Comparison of ENCODE assay signal across 31 cellular contexts in the genomic region with DNA sequence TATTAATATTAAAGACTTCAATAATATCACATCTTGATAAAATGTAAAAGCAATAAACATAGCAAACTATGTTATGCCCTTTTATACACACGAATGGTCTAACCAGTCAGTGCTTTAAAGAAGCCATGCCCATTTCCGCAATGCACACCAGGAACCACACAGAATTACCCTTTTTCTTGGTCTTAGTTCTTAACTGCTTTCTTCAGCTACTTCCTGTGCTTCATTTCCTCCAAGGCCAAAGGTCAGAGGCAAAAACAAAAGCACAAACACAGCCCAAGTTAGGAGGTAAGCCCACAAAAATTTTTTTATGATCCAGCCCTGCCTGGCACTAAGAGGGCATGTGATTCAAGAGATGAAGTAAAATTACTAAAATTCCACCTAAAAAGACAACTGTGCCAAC.
A peak's percentile ranks its signal among the peaks of the same experiment; 100 is the strongest.
DNase-seq lines count a peak whose midpoint lies in the region; ATAC-seq and TF ChIP-seq lines count a peak whose summit lies in the region.
"Had no signal": no experiment of that assay in that cellular context is flagged by ENCODE, and none has a peak within 500 bp of the region (broad histone marks: within the 10 kb centered on the region; RNA-seq: fewer than 3 reads in every experiment).

No MANE protein-coding gene starts in this region.

- no peak overlapping the region for H3K4me2 ChIP-seq in IMR-90 (ENCODE audit: low read depth, low read length)
- H3K4me2 ChIP-seq: BLaER1 treated with 17β-estradiol and CSF1 and Interleukin-3, amounts not matched to agents 10 nM and 100 nM; KMS-11 had no signal

- peaks cover 7% of the 10 kb centered on the region for H3K4me1 Mint-ChIP-seq in activated T-helper 1 cell treated with anti-CD3 and anti-CD28 coated beads, Interleukin-12 subunit alpha, Interleukin-12 subunit beta, Interleukin-2, Interleukin-4 antibody, amounts not matched to agents 30 ng/mL and 10 ng/mL and 1 ng/mL, durations not matched to agents 14 hours and 24 hours and 36 hours (ENCODE audit: low read depth)
- H3K4me1 Mint-ChIP-seq in stimulated activated naive B cell treated with anti-CD40 and anti-IgM and Interleukin-4, amounts not matched to agents 10 μg/mL and 1 μg/mL and 100 μg/mL, for 72 hours = no peaks in the 10 kb centered on the region
- H3K4me1 Mint-ChIP-seq: activated naive CD8-positive, alpha-beta T cell treated with anti-CD3 and anti-CD28 coated beads, Interleukin-2, amount 50 U/mL, for 24 hours; immature natural killer cell; T-cell; WTC11 had no signal

- peak overlapping the region; percentile 89 for H4K91ac ChIP-seq in IMR-90 (ENCODE audit: insufficient read depth, low read depth, low read length)

- H3K4me1 ChIP-seq in IMR-90 (ENCODE audit: control insufficient read depth, insufficient read depth, low read length) = peaks cover 8% of the 10 kb centered on the region; the same call in 1 of the 2 replicates
- H3K4me1 ChIP-seq in thyroid gland = no peaks in the 10 kb centered on the region
- H3K4me1 ChIP-seq: upper lobe of right lung had no signal

- peak overlapping the region; percentile 95 for H3K18ac ChIP-seq in IMR-90 (ENCODE audit: low read depth, low read length)

- TF ChIP-seq CTCF in IMR-90 (conservative IDR thresholded peaks at IDR 0.05; ENCODE audit: low read depth, low read length) = no peak
- TF ChIP-seq CTCF in thyroid gland (IDR thresholded peaks at IDR 0.05) = no peak

- H3K4me3 Mint-ChIP-seq in activated T-helper 1 cell treated with anti-CD3 and anti-CD28 coated beads, Interleukin-12 subunit alpha, Interleukin-12 subunit beta, Interleukin-2, Interleukin-4 antibody, amounts not matched to agents 30 ng/mL and 10 ng/mL and 1 ng/mL, durations not matched to agents 14 hours and 24 hours and 36 hours = no peak overlapping the region
- no peak overlapping the region for H3K4me3 Mint-ChIP-seq in stimulated activated naive B cell treated with anti-CD40 and anti-IgM and Interleukin-4, amounts not matched to agents 10 μg/mL and 1 μg/mL and 100 μg/mL, for 72 hours
- H3K4me3 Mint-ChIP-seq: activated CD4-positive, alpha-beta T cell treated with anti-CD3 and anti-CD28 coated beads, Interleukin-2, amount 10 ng/mL, durations not matched to agents 24 days and 14 days; activated naive CD8-positive, alpha-beta T cell treated with anti-CD3 and anti-CD28 coated beads, Interleukin-2, amount 50 U/mL, for 24 hours; immature natural killer cell; natural killer cell treated with Interleukin-12 subunit alpha and Interleukin-12 subunit beta and Interleukin-15 and Interleukin-18, amount 100 ng/mL, for 72 hours; T-cell; WTC11 had no signal

- H3K14ac ChIP-seq in IMR-90 (replicated peaks; ENCODE audit: low read depth, low read length) = peak overlapping the region; percentile 68

- H3K27ac ChIP-seq in IMR-90 (ENCODE audit: insufficient read depth, low read length) (peak overlapping the region; percentile 20; the same call in 1 of the 2 replicates), thyroid gland (no peak overlapping the region)
- H3K27ac ChIP-seq: BLaER1 treated with 17β-estradiol and CSF1 and Interleukin-3, amounts not matched to agents 10 nM and 100 nM; HL-60; KMS-11; upper lobe of right lung had no signal

- TF ChIP-seq POLR2A in IMR-90 (IDR thresholded peaks at IDR 0.05; ENCODE audit: low read depth, low read length) (no peak), thyroid gland (IDR thresholded peaks at IDR 0.05) (no peak)

- no peaks in the 10 kb centered on the region for H4K20me1 ChIP-seq in IMR-90 (ENCODE audit: insufficient read depth, low read length)
- H4K20me1 ChIP-seq: BLaER1 treated with 17β-estradiol and CSF1 and Interleukin-3, amounts not matched to agents 10 nM and 100 nM had no signal

- H2AK9ac ChIP-seq in IMR-90 (replicated peaks; ENCODE audit: low read depth, low read length, poor library complexity) = no peak overlapping the region

- peak overlapping the region; percentile 57 for H2AFZ ChIP-seq in IMR-90 (replicated peaks; ENCODE audit: low read length, poor library complexity)

- peak overlapping the region; percentile 18 for H3K27ac Mint-ChIP-seq in activated T-helper 1 cell treated with anti-CD3 and anti-CD28 coated beads, Interleukin-12 subunit alpha, Interleukin-12 subunit beta, Interleukin-2, Interleukin-4 antibody, amounts not matched to agents 30 ng/mL and 10 ng/mL and 1 ng/mL, durations not matched to agents 14 hours and 24 hours and 36 hours
- H3K27ac Mint-ChIP-seq in stimulated activated naive B cell treated with anti-CD40 and anti-IgM and Interleukin-4, amounts not matched to agents 10 μg/mL and 1 μg/mL and 100 μg/mL, for 72 hours = no peak overlapping the region
- H3K27ac Mint-ChIP-seq: activated CD4-positive, alpha-beta T cell treated with anti-CD3 and anti-CD28 coated beads, Interleukin-2, amount 10 ng/mL, durations not matched to agents 24 days and 14 days; activated naive CD8-positive, alpha-beta T cell treated with anti-CD3 and anti-CD28 coated beads, Interleukin-2, amount 50 U/mL, for 24 hours; immature natural killer cell; natural killer cell treated with Interleukin-12 subunit alpha and Interleukin-12 subunit beta and Interleukin-15 and Interleukin-18, amount 100 ng/mL, for 72 hours; T-cell; WTC11 had no signal

- DNase-seq in ELR (ENCODE audit: low read depth) (peak; percentile 3), IMR-90 (no peak), iris pigment epithelial cell (ENCODE audit: low read depth) (peak; percentile 9), thyroid gland (no peak), posterior cingulate gyrus (no peak)
- DNase-seq in activated T-helper 1 cell treated with anti-CD3 and anti-CD28 coated beads, Interleukin-12 subunit alpha, Interleukin-12 subunit beta, Interleukin-2, Interleukin-4 antibody, amounts not matched to agents 30 ng/mL and 10 ng/mL and 1 ng/mL, durations not matched to agents 14 hours and 24 hours and 36 hours (ENCODE audit: low spot score) = no peak
- no peak for DNase-seq in stimulated activated naive B cell treated with anti-CD40 and anti-IgM and Interleukin-4, amounts not matched to agents 10 μg/mL and 1 μg/mL and 100 μg/mL, for 72 hours
- DNase-seq: activated CD4-positive, alpha-beta T cell treated with anti-CD3 and anti-CD28 coated beads, Interleukin-2, amount 10 ng/mL, durations not matched to agents 24 days and 14 days; activated effector memory CD4-positive, alpha-beta T cell treated with anti-CD3 and anti-CD28 coated beads, Interleukin-2, amount 50 U/mL, for 16 hours; activated naive CD8-positive, alpha-beta T cell treated with anti-CD3 and anti-CD28 coated beads, Interleukin-2, amount 50 U/mL, for 24 hours; activated T-cell treated with anti-CD3 and anti-CD28 coated beads, Interleukin-2, amount 50 U/mL, for 1 hour; cerebellar nuclear complex; DMS153; GOT3; immature natural killer cell; left colon; NCI-H1417; NCI-H2081; NCI-H2227 treated with DMSO at 0.1 percent for 48 hours; NCI-H748 treated with DMSO at 0.1 percent for 48 hours; SIG-M5; stimulated activated CD4-positive, alpha-beta T cell treated with anti-CD3 and anti-CD28 coated beads, Interleukin-4, amount 100 ng/mL, for 4 hours; substantia nigra; T-cell; upper lobe of right lung had no signal

- peak overlapping the region; percentile 76 for H2BK5ac ChIP-seq in IMR-90 (ENCODE audit: low read depth, low read length, poor library complexity, severe bottlenecking)

- H3K36me3 Mint-ChIP-seq in activated T-helper 1 cell treated with anti-CD3 and anti-CD28 coated beads, Interleukin-12 subunit alpha, Interleukin-12 subunit beta, Interleukin-2, Interleukin-4 antibody, amounts not matched to agents 30 ng/mL and 10 ng/mL and 1 ng/mL, durations not matched to agents 14 hours and 24 hours and 36 hours (ENCODE audit: low read depth) = peaks cover 2% of the 10 kb centered on the region
- H3K36me3 Mint-ChIP-seq in stimulated activated naive B cell treated with anti-CD40 and anti-IgM and Interleukin-4, amounts not matched to agents 10 μg/mL and 1 μg/mL and 100 μg/mL, for 72 hours = no peaks in the 10 kb centered on the region
- H3K36me3 Mint-ChIP-seq: immature natural killer cell; natural killer cell treated with Interleukin-12 subunit alpha and Interleukin-12 subunit beta and Interleukin-15 and Interleukin-18, amount 100 ng/mL, for 72 hours; T-cell had no signal

- H4K8ac ChIP-seq in IMR-90 (ENCODE audit: low read depth in 2 of 2, low read length in 2 of 2) = peak overlapping the region; percentile 66 to 87; a peak in 3 of 4 replicates

- peak overlapping the region; percentile 94; the same call in 2 of the 3 replicates for H2BK15ac ChIP-seq in IMR-90 (ENCODE audit: low read depth, low read length)

- H2AK5ac ChIP-seq in IMR-90 (ENCODE audit: low read depth, low read length) = peak overlapping the region; percentile 69; the same call in 1 of the 2 replicates

- H3K9me3 ChIP-seq in IMR-90 (ENCODE audit: control insufficient read depth, insufficient read depth, low read length) (no peaks in the 10 kb centered on the region; the same call in 1 of the 2 replicates), thyroid gland (no peaks in the 10 kb centered on the region)
- H3K9me3 ChIP-seq: upper lobe of right lung had no signal

- POLR2A ChIA-PET in IMR-90 (lab: Charles Lee; ENCODE audit: unreplicated experiment) = no interaction called here

- no CpG with 5 or more reads among the region's 2 CpGs for WGBS in IMR-90 (ENCODE audit: extremely low coverage in 2 of 2, insufficient read length in 1 of 2), 2 experiments
- 83 to 90% methylated on average over 2 of the region's 2 CpGs for WGBS in thyroid gland, 2 donors

- in situ Hi-C loops in IMR-90 (cut with MboI; ENCODE audit: low sequenced_read_pairs) = no loop called here

- dilution Hi-C loops in IMR-90 (cut with HindIII; ENCODE audit: low sequenced_read_pairs, unreplicated experiment) = no loop called here

- no peaks in the 10 kb centered on the region for H3K27me3 ChIP-seq in IMR-90 (ENCODE audit: control insufficient read depth, insufficient read depth, low read length)
- H3K27me3 ChIP-seq in thyroid gland = no peaks in the 10 kb centered on the region
- H3K27me3 ChIP-seq: BLaER1 treated with 17β-estradiol and CSF1 and Interleukin-3, amounts not matched to agents 10 nM and 100 nM; upper lobe of right lung had no signal

- H3K9me3 Mint-ChIP-seq in activated T-helper 1 cell treated with anti-CD3 and anti-CD28 coated beads, Interleukin-12 subunit alpha, Interleukin-12 subunit beta, Interleukin-2, Interleukin-4 antibody, amounts not matched to agents 30 ng/mL and 10 ng/mL and 1 ng/mL, durations not matched to agents 14 hours and 24 hours and 36 hours = no peaks in the 10 kb centered on the region
- no peaks in the 10 kb centered on the region for H3K9me3 Mint-ChIP-seq in stimulated activated naive B cell treated with anti-CD40 and anti-IgM and Interleukin-4, amounts not matched to agents 10 μg/mL and 1 μg/mL and 100 μg/mL, for 72 hours
- H3K9me3 Mint-ChIP-seq: activated CD4-positive, alpha-beta T cell treated with anti-CD3 and anti-CD28 coated beads, Interleukin-2, amount 10 ng/mL, durations not matched to agents 24 days and 14 days; activated naive CD8-positive, alpha-beta T cell treated with anti-CD3 and anti-CD28 coated beads, Interleukin-2, amount 50 U/mL, for 24 hours; T-cell had no signal

- no peak for ATAC-seq in IMR-90 (ENCODE audit: low read depth)
- ATAC-seq in stimulated activated naive B cell treated with anti-CD40 and anti-IgM and Interleukin-4, amounts not matched to agents 10 μg/mL and 1 μg/mL and 100 μg/mL, for 72 hours (replicated peaks) = no peak
- ATAC-seq in HG02973 (IDR thresholded peaks at IDR 0.05; ENCODE audit: unreplicated experiment) = no peak
- ATAC-seq: activated naive CD8-positive, alpha-beta T cell treated with anti-CD3 and anti-CD28 coated beads, Interleukin-2, amount 50 U/mL, for 24 hours; left colon; natural killer cell treated with Interleukin-12 subunit alpha and Interleukin-12 subunit beta and Interleukin-15 and Interleukin-18, amount 100 ng/mL, for 72 hours; T-cell; upper lobe of right lung; WTC11 had no signal

- H3K9ac ChIP-seq in IMR-90 (ENCODE audit: low read depth, low read length) = no peak overlapping the region
- H3K9ac ChIP-seq: BLaER1 treated with 17β-estradiol and CSF1 and Interleukin-3, amounts not matched to agents 10 nM and 100 nM; KMS-11 had no signal

- H3K9me1 ChIP-seq in IMR-90 (ENCODE audit: insufficient read depth, low read length) = peaks cover 6% of the 10 kb centered on the region; the same call in 1 of the 2 replicates

- no TSS peak for BruUV-seq in IMR-90 (replicated peaks; lab: Mats Ljungman, UMichigan)

- H2BK120ac ChIP-seq in IMR-90 (ENCODE audit: low read depth, low read length) = peak overlapping the region; percentile 90

- no peaks in the 10 kb centered on the region for H3K36me3 ChIP-seq in IMR-90 (ENCODE audit: control insufficient read depth, insufficient read depth, low read length)
- H3K36me3 ChIP-seq in thyroid gland = no peaks in the 10 kb centered on the region
- H3K36me3 ChIP-seq: BLaER1 treated with 17β-estradiol and CSF1 and Interleukin-3, amounts not matched to agents 10 nM and 100 nM; upper lobe of right lung had no signal

- no peak for TF ChIP-seq RAD21 in IMR-90 (IDR thresholded peaks at IDR 0.05; ENCODE audit: low read length)

- H2BK20ac ChIP-seq in IMR-90 (ENCODE audit: low read depth, low read length) = peak overlapping the region; percentile 96

- intact Hi-C loops in IMR-90 (cut with micrococcal nuclease) = no loop called here
- intact Hi-C loops in activated T-helper 1 cell treated with anti-CD3 and anti-CD28 coated beads, Interleukin-12 subunit alpha, Interleukin-12 subunit beta, Interleukin-2, Interleukin-4 antibody, amounts not matched to agents 30 ng/mL and 10 ng/mL and 1 ng/mL, durations not matched to agents 14 hours and 24 hours and 36 hours (cut with micrococcal nuclease) = no loop called here
- intact Hi-C loops in thyroid gland (cut with DNase I) = no loop called here
- intact Hi-C loops in posterior cingulate gyrus (cut with DNase I) = no loop called here

- CTCF ChIA-PET in IMR-90 (lab: Yijun Ruan, JAX) = interaction anchor here (0.6 kb wide), 1 partner anchor 14 kb away, joined by 4 read pairs; no protein-coding TSS in a partner anchor

- H3K23ac ChIP-seq in IMR-90 (ENCODE audit: low read depth, low read length) = peak overlapping the region; percentile 87

- no peaks in the 10 kb centered on the region for H3K27me3 Mint-ChIP-seq in activated T-helper 1 cell treated with anti-CD3 and anti-CD28 coated beads, Interleukin-12 subunit alpha, Interleukin-12 subunit beta, Interleukin-2, Interleukin-4 antibody, amounts not matched to agents 30 ng/mL and 10 ng/mL and 1 ng/mL, durations not matched to agents 14 hours and 24 hours and 36 hours (ENCODE audit: insufficient read depth)
- H3K27me3 Mint-ChIP-seq in stimulated activated naive B cell treated with anti-CD40 and anti-IgM and Interleukin-4, amounts not matched to agents 10 μg/mL and 1 μg/mL and 100 μg/mL, for 72 hours = peaks cover 0 to 9% of the 10 kb centered on the region in 2 donors
- H3K27me3 Mint-ChIP-seq: activated CD4-positive, alpha-beta T cell treated with anti-CD3 and anti-CD28 coated beads, Interleukin-2, amount 10 ng/mL, durations not matched to agents 24 days and 14 days; natural killer cell treated with Interleukin-12 subunit alpha and Interleukin-12 subunit beta and Interleukin-15 and Interleukin-18, amount 100 ng/mL, for 72 hours had no signal

- H3K4ac ChIP-seq in IMR-90 (ENCODE audit: low read depth, low read length) = peak overlapping the region; percentile 86

- H4K5ac ChIP-seq in IMR-90 (ENCODE audit: low read depth, low read length) = peak overlapping the region; percentile 64; the same call in 1 of the 2 replicates

- H3K4me3 ChIP-seq in IMR-90 (ENCODE audit: insufficient read depth, low read depth, low read length) (no peak overlapping the region), thyroid gland (replicated peaks in 1 of 3) (no peak overlapping the region)
- H3K4me3 ChIP-seq: BLaER1 treated with 17β-estradiol and CSF1 and Interleukin-3, amounts not matched to agents 10 nM and 100 nM; upper lobe of right lung had no signal

- no peaks in the 10 kb centered on the region for H3K79me1 ChIP-seq in IMR-90 (ENCODE audit: low read depth in 1 of 2, low read length in 2 of 2)

- no peak overlapping the region; the same call in 1 of the 2 replicates for H3K56ac ChIP-seq in IMR-90 (ENCODE audit: extremely low read depth, insufficient read depth, low read length)

Comparison
In these comparisons a context has a peak if more than half of its experiments do, and no peak if none do; other contexts are left out.
1. DNase-seq: peak in ELR (single experiment) and iris pigment epithelial cell (single experiment); none in IMR-90 (single experiment), activated T-helper 1 cell treated with anti-CD3 and anti-CD28 coated beads, Interleukin-12 subunit alpha, Interleukin-12 subunit beta, Interleukin-2, Interleukin-4 antibody, amounts not matched to agents 30 ng/mL and 10 ng/mL and 1 ng/mL, durations not matched to agents 14 hours and 24 hours and 36 hours (single experiment), thyroid gland (0 of 2), posterior cingulate gyrus (0 of 10) and stimulated activated naive B cell treated with anti-CD40 and anti-IgM and Interleukin-4, amounts not matched to agents 10 μg/mL and 1 μg/mL and 100 μg/mL, for 72 hours (single experiment).